ENCODE assay signal across 37 cellular contexts in genomic region chr2:45708501-45708900, GRCh38.
"Had no signal": no experiment of that assay in that cellular context is flagged by ENCODE, and none has a peak within 500 bp of the region (broad histone marks: within the 10 kb centered on the region; RNA-seq: fewer than 3 reads in every experiment).

No MANE protein-coding gene starts in this region.

- H3K4me3 Mint-ChIP-seq: activated CD4-positive, alpha-beta memory T cell treated with anti-CD3 and anti-CD28 coated beads for 36 hours; activated CD4-positive, alpha-beta T cell treated with anti-CD3 and anti-CD28 coated beads for 36 hours; activated CD4-positive, alpha-beta T cell treated with anti-CD3 and anti-CD28 coated beads, Interleukin-2, amount 10 ng/mL, durations not matched to agents 24 days and 14 days; activated CD8-positive, alpha-beta memory T cell treated with anti-CD3 and anti-CD28 coated beads, Interleukin-2, amount 10 ng/mL, durations not matched to agents 7 days and 5 days; activated CD8-positive, alpha-beta T cell treated with anti-CD3 and anti-CD28 coated beads, Interleukin-2, amount 10 ng/mL, durations not matched to agents 7 days and 5 days; activated naive CD4-positive, alpha-beta T cell treated with anti-CD3 and anti-CD28 coated beads for 36 hours; activated naive CD4-positive, alpha-beta T cell treated with anti-CD3 and anti-CD28 coated beads, Interleukin-2, amount 50 U/mL, for 24 hours; activated naive CD8-positive, alpha-beta T cell treated with anti-CD3 and anti-CD28 coated beads for 36 hours; activated naive CD8-positive, alpha-beta T cell treated with anti-CD3 and anti-CD28 coated beads, Interleukin-2, amount 50 U/mL, for 24 hours; activated T-helper 1 cell treated with anti-CD3 and anti-CD28 coated beads, Interleukin-12 subunit alpha, Interleukin-12 subunit beta, Interleukin-2, Interleukin-4 antibody, amounts not matched to agents 30 ng/mL and 10 ng/mL and 1 ng/mL, durations not matched to agents 14 hours and 24 hours and 36 hours; brain; dendritic cell treated with granulocyte-macrophage colony-stimulating factor and Interleukin-4, amounts not matched to agents 40 ng/mL and 50 ng/mL, for 4 days; effector memory CD8-positive, alpha-beta T cell; T-helper 17 cell; T-helper 2 cell treated with Interferon-gamma antibody and Interleukin-4, amounts not matched to agents 5 μg/mL and 100 μg/mL, for 36 hours had no signal

- H3K27me3 ChIP-seq: adrenal gland, ascending aorta, breast epithelium, cardiac muscle cell, esophagus muscularis mucosa, foreskin keratinocyte, gastrocnemius medialis, heart right ventricle had no signal

- ATAC-seq: activated CD4-positive, alpha-beta T cell treated with anti-CD3 and anti-CD28 coated beads for 36 hours; activated CD8-positive, alpha-beta memory T cell treated with anti-CD3 and anti-CD28 coated beads, Interleukin-2, amount 10 ng/mL, durations not matched to agents 7 days and 5 days; activated CD8-positive, alpha-beta T cell treated with anti-CD3 and anti-CD28 coated beads, Interleukin-2, amount 10 ng/mL, durations not matched to agents 7 days and 5 days; activated naive CD8-positive, alpha-beta T cell treated with anti-CD3 and anti-CD28 coated beads, Interleukin-2, amount 50 U/mL, for 24 hours; effector memory CD8-positive, alpha-beta T cell; foreskin keratinocyte; T-helper 17 cell had no signal

- H3K4me3 ChIP-seq: adrenal gland, ascending aorta, breast epithelium, cardiac muscle cell, coronary artery, esophagus muscularis mucosa, gastrocnemius medialis, heart right ventricle had no signal

- H3K9me3 Mint-ChIP-seq: activated naive CD4-positive, alpha-beta T cell treated with anti-CD3 and anti-CD28 coated beads, Interleukin-2, amount 50 U/mL, for 24 hours; activated naive CD8-positive, alpha-beta T cell treated with anti-CD3 and anti-CD28 coated beads, Interleukin-2, amount 50 U/mL, for 24 hours; activated T-helper 1 cell treated with anti-CD3 and anti-CD28 coated beads, Interleukin-12 subunit alpha, Interleukin-12 subunit beta, Interleukin-2, Interleukin-4 antibody, amounts not matched to agents 30 ng/mL and 10 ng/mL and 1 ng/mL, durations not matched to agents 14 hours and 24 hours and 36 hours; activated T-helper 2 cell treated with anti-CD3 and anti-CD28 coated beads, Interferon-gamma antibody, Interleukin-2, Interleukin-4, amounts not matched to agents 10 μg/mL and 5 μg/mL and 100 μg/mL, durations not matched to agents 14 hours and 24 hours and 36 hours; effector memory CD8-positive, alpha-beta T cell had no signal

- H3K9me3 ChIP-seq: adrenal gland, ascending aorta, breast epithelium, esophagus muscularis mucosa, gastrocnemius medialis, heart right ventricle had no signal

- H3K27ac Mint-ChIP-seq: activated CD4-positive, alpha-beta memory T cell treated with anti-CD3 and anti-CD28 coated beads for 36 hours; activated CD4-positive, alpha-beta T cell treated with anti-CD3 and anti-CD28 coated beads for 36 hours; activated CD4-positive, alpha-beta T cell treated with anti-CD3 and anti-CD28 coated beads, Interleukin-2, amount 10 ng/mL, durations not matched to agents 24 days and 14 days; activated CD8-positive, alpha-beta memory T cell treated with anti-CD3 and anti-CD28 coated beads, Interleukin-2, amount 10 ng/mL, durations not matched to agents 7 days and 5 days; activated CD8-positive, alpha-beta T cell treated with anti-CD3 and anti-CD28 coated beads, Interleukin-2, amount 10 ng/mL, durations not matched to agents 7 days and 5 days; activated naive CD4-positive, alpha-beta T cell treated with anti-CD3 and anti-CD28 coated beads for 36 hours; activated naive CD4-positive, alpha-beta T cell treated with anti-CD3 and anti-CD28 coated beads, Interleukin-2, amount 50 U/mL, for 24 hours; activated naive CD8-positive, alpha-beta T cell treated with anti-CD3 and anti-CD28 coated beads for 36 hours; activated naive CD8-positive, alpha-beta T cell treated with anti-CD3 and anti-CD28 coated beads, Interleukin-2, amount 50 U/mL, for 24 hours; activated T-helper 1 cell treated with anti-CD3 and anti-CD28 coated beads, Interleukin-12 subunit alpha, Interleukin-12 subunit beta, Interleukin-2, Interleukin-4 antibody, amounts not matched to agents 30 ng/mL and 10 ng/mL and 1 ng/mL, durations not matched to agents 14 hours and 24 hours and 36 hours; activated T-helper 2 cell treated with anti-CD3 and anti-CD28 coated beads, Interferon-gamma antibody, Interleukin-2, Interleukin-4, amounts not matched to agents 10 μg/mL and 5 μg/mL and 100 μg/mL, durations not matched to agents 14 hours and 24 hours and 36 hours; dendritic cell treated with granulocyte-macrophage colony-stimulating factor and Interleukin-4, amounts not matched to agents 40 ng/mL and 50 ng/mL, for 4 days; effector memory CD8-positive, alpha-beta T cell; T-helper 17 cell; T-helper 2 cell treated with Interferon-gamma antibody and Interleukin-4, amounts not matched to agents 5 μg/mL and 100 μg/mL, for 36 hours had no signal

- H3K4me1 Mint-ChIP-seq: activated CD4-positive, alpha-beta T cell treated with anti-CD3 and anti-CD28 coated beads for 36 hours; activated CD4-positive, alpha-beta T cell treated with anti-CD3 and anti-CD28 coated beads, Interleukin-2, amount 10 ng/mL, durations not matched to agents 24 days and 14 days; activated CD8-positive, alpha-beta memory T cell treated with anti-CD3 and anti-CD28 coated beads, Interleukin-2, amount 10 ng/mL, durations not matched to agents 7 days and 5 days; activated naive CD4-positive, alpha-beta T cell treated with anti-CD3 and anti-CD28 coated beads, Interleukin-2, amount 50 U/mL, for 24 hours; activated naive CD8-positive, alpha-beta T cell treated with anti-CD3 and anti-CD28 coated beads for 36 hours; activated naive CD8-positive, alpha-beta T cell treated with anti-CD3 and anti-CD28 coated beads, Interleukin-2, amount 50 U/mL, for 24 hours had no signal

- DNase-seq: activated CD4-positive, alpha-beta memory T cell treated with anti-CD3 and anti-CD28 coated beads for 36 hours; activated CD4-positive, alpha-beta T cell treated with anti-CD3 and anti-CD28 coated beads for 36 hours; activated CD4-positive, alpha-beta T cell treated with anti-CD3 and anti-CD28 coated beads, Interleukin-2, amount 10 ng/mL, durations not matched to agents 24 days and 14 days; activated CD4-positive, CD25-positive, alpha-beta regulatory T cell; activated CD4-positive, CD25-positive, alpha-beta regulatory T cell treated with anti-CD3 and anti-CD28 coated beads, Interleukin-2, amount 50 U/mL, for 72 hours; activated CD8-positive, alpha-beta memory T cell treated with anti-CD3 and anti-CD28 coated beads, Interleukin-2, amount 10 ng/mL, durations not matched to agents 7 days and 5 days; activated CD8-positive, alpha-beta memory T cell treated with anti-CD3 and anti-CD28 coated beads, Interleukin-2, amount 50 U/mL, for 4 hours; activated CD8-positive, alpha-beta T cell treated with anti-CD3 and anti-CD28 coated beads, Interleukin-2, amount 10 ng/mL, durations not matched to agents 7 days and 5 days; activated effector memory CD4-positive, alpha-beta T cell treated with anti-CD3 and anti-CD28 coated beads, Interleukin-2, amount 50 U/mL, for 16 hours; activated naive CD4-positive, alpha-beta T cell treated with anti-CD3 and anti-CD28 coated beads for 36 hours; activated naive CD8-positive, alpha-beta T cell treated with anti-CD3 and anti-CD28 coated beads for 36 hours; activated naive CD8-positive, alpha-beta T cell treated with anti-CD3 and anti-CD28 coated beads, Interleukin-2, amount 50 U/mL, for 24 hours; activated T-cell treated with anti-CD3 and anti-CD28 coated beads, Interleukin-2, amount 50 U/mL, for 1 hour; activated T-cell treated with anti-CD3 and anti-CD28 coated beads, Interleukin-2, amount 50 U/mL, for 48 hours; central memory CD4-positive, alpha-beta T cell; cerebellar nuclear complex; effector CD4-positive, alpha-beta T cell; effector memory CD8-positive, alpha-beta T cell; erythroblast; foreskin keratinocyte; T-helper 1 cell; T-helper 17 cell; T1000 had no signal

- H3K27me3 Mint-ChIP-seq: activated CD4-positive, alpha-beta memory T cell treated with anti-CD3 and anti-CD28 coated beads for 36 hours; activated CD4-positive, alpha-beta T cell treated with anti-CD3 and anti-CD28 coated beads for 36 hours; activated CD4-positive, alpha-beta T cell treated with anti-CD3 and anti-CD28 coated beads, Interleukin-2, amount 10 ng/mL, durations not matched to agents 24 days and 14 days; activated CD8-positive, alpha-beta memory T cell treated with anti-CD3 and anti-CD28 coated beads, Interleukin-2, amount 10 ng/mL, durations not matched to agents 7 days and 5 days; activated naive CD4-positive, alpha-beta T cell treated with anti-CD3 and anti-CD28 coated beads, Interleukin-2, amount 50 U/mL, for 24 hours; activated naive CD8-positive, alpha-beta T cell treated with anti-CD3 and anti-CD28 coated beads for 36 hours; activated naive CD8-positive, alpha-beta T cell treated with anti-CD3 and anti-CD28 coated beads, Interleukin-2, amount 50 U/mL, for 24 hours; dendritic cell treated with granulocyte-macrophage colony-stimulating factor and Interleukin-4, amounts not matched to agents 40 ng/mL and 50 ng/mL, for 4 days; effector memory CD8-positive, alpha-beta T cell; T-helper 17 cell had no signal

- H3K27ac ChIP-seq: adrenal gland, ascending aorta, breast epithelium, cardiac muscle cell, coronary artery, esophagus muscularis mucosa, foreskin keratinocyte had no signal

- H3K4me1 ChIP-seq: foreskin keratinocyte had no signal

- H3K36me3 ChIP-seq: adrenal gland, ascending aorta, breast epithelium, cardiac muscle cell, esophagus muscularis mucosa, gastrocnemius medialis, heart right ventricle had no signal
